In genomic region chr7:68492359-68492690, GRCh38 we compare ENCODE assay signal across 5 cellular contexts.
"Had no signal": no experiment of that assay in that cellular context is flagged by ENCODE, and none has a peak within 500 bp of the region (broad histone marks: within the 10 kb centered on the region; RNA-seq: fewer than 3 reads in every experiment).

No MANE protein-coding gene starts in this region.

- H3K27ac ChIP-seq: HL-60 had no signal

- H3K4me3 ChIP-seq: K562 had no signal

- DNase-seq: IMR-90, KBM-7, KG1 had no signal

- FAIRE-seq: K562 had no signal

- ATAC-seq: K562 had no signal
